19 cellular contexts compared by ENCODE assay signal in genomic region chr3:22490747-22491146, GRCh38.
DNase-seq lines count a peak whose midpoint lies in the region; ATAC-seq and TF ChIP-seq lines count a peak whose summit lies in the region.
"Had no signal": no experiment of that assay in that cellular context is flagged by ENCODE, and none has a peak within 500 bp of the region (broad histone marks: within the 10 kb centered on the region; RNA-seq: fewer than 3 reads in every experiment).

No MANE protein-coding gene starts in this region.

- H3K9me2 ChIP-seq in Loucy (replicated peaks; ENCODE audit: low read depth, low read length) = no peaks in the 10 kb centered on the region

- H2AFZ ChIP-seq in Loucy (ENCODE audit: low read length) = peak overlapping the region; percentile 23; the same call in 1 of the 2 replicates
- H2AFZ ChIP-seq: GM23248 had no signal

- intact Hi-C loops in sciatic nerve (cut with DNase I) = no loop called here
- intact Hi-C loops in aorta (cut with DNase I) = no loop called here

- no peak overlapping the region for H3K4me3 ChIP-seq in Loucy (ENCODE audit: low read length, poor library complexity, severe bottlenecking)
- H3K4me3 ChIP-seq in aorta (ENCODE audit: low read length in 2 of 2) = no peak overlapping the region
- H3K4me3 ChIP-seq: BLaER1 treated with 17β-estradiol and CSF1 and Interleukin-3, amounts not matched to agents 10 nM and 100 nM; GM23248 had no signal

- no peak overlapping the region for H3K9ac ChIP-seq in Loucy (ENCODE audit: low read depth, low read length, poor library complexity, severe bottlenecking)
- H3K9ac ChIP-seq: BLaER1 treated with 17β-estradiol and CSF1 and Interleukin-3, amounts not matched to agents 10 nM and 100 nM; GM23248 had no signal

- H3K79me2 ChIP-seq in Loucy (ENCODE audit: insufficient read depth, low read length) = no peaks in the 10 kb centered on the region

- peak; percentile 75 for ATAC-seq in sciatic nerve
- no peak for ATAC-seq in aorta (ENCODE audit: low FRiP score)
- ATAC-seq in HG02870 (IDR thresholded peaks at IDR 0.05; ENCODE audit: unreplicated experiment) = no peak

- H3K9me3 ChIP-seq in Loucy (ENCODE audit: insufficient read depth, low read depth, low read length) = no peaks in the 10 kb centered on the region
- H3K9me3 ChIP-seq in aorta (ENCODE audit: control insufficient read depth, low read length) = no peaks in the 10 kb centered on the region
- H3K9me3 ChIP-seq: BE2C; BLaER1 treated with 17β-estradiol and CSF1 and Interleukin-3, amounts not matched to agents 10 nM and 100 nM had no signal

- no peaks in the 10 kb centered on the region for H3F3A ChIP-seq in Loucy (ENCODE audit: low read depth)

- H4K20me1 ChIP-seq in Loucy (ENCODE audit: insufficient read depth, low read length, poor library complexity, severe bottlenecking) = no peaks in the 10 kb centered on the region
- H4K20me1 ChIP-seq: BLaER1 treated with 17β-estradiol and CSF1 and Interleukin-3, amounts not matched to agents 10 nM and 100 nM had no signal

- no peak overlapping the region for H3K4me2 ChIP-seq in Loucy (ENCODE audit: low read depth, low read length, poor library complexity, severe bottlenecking)
- H3K4me2 ChIP-seq: BLaER1 treated with 17β-estradiol and CSF1 and Interleukin-3, amounts not matched to agents 10 nM and 100 nM had no signal

- TF ChIP-seq CTCF in Loucy (conservative IDR thresholded peaks at IDR 0.05; ENCODE audit: low read length) (no peak), VCaP (conservative IDR thresholded peaks at IDR 0.05) (no peak)

- H3K4me1 ChIP-seq in Loucy (ENCODE audit: insufficient read depth, low read length, poor library complexity, severe bottlenecking) (peaks cover 17% of the 10 kb centered on the region), aorta (ENCODE audit: control insufficient read depth in 1 of 2, insufficient read depth in 2 of 2, low read length in 2 of 2) (peaks cover 0 to 3% of the 10 kb centered on the region in 2 donors)
- H3K4me1 ChIP-seq: BE2C; BLaER1 treated with 17β-estradiol and CSF1 and Interleukin-3, amounts not matched to agents 10 nM and 100 nM had no signal

- H3K27me3 ChIP-seq in Loucy (ENCODE audit: insufficient read depth, low read length, poor library complexity, severe bottlenecking) = no peaks in the 10 kb centered on the region
- H3K27me3 ChIP-seq in aorta (ENCODE audit: control insufficient read depth in 1 of 2, insufficient read depth in 2 of 2, low read length in 1 of 2) = no peaks in the 10 kb centered on the region
- H3K27me3 ChIP-seq: BE2C; BLaER1 treated with 17β-estradiol and CSF1 and Interleukin-3, amounts not matched to agents 10 nM and 100 nM had no signal

- H3K27ac ChIP-seq in VCaP (peak overlapping the region; percentile 32; the same call in 1 of the 2 replicates), aorta (ENCODE audit: low read depth in 1 of 2, low read length in 2 of 2) (no peak overlapping the region)
- H3K27ac ChIP-seq: BLaER1 treated with 17β-estradiol and CSF1 and Interleukin-3, amounts not matched to agents 10 nM and 100 nM; GM23248 had no signal

- H3K36me3 ChIP-seq in Loucy (ENCODE audit: insufficient read depth, low read length) = no peaks in the 10 kb centered on the region
- no peaks in the 10 kb centered on the region for H3K36me3 ChIP-seq in aorta (ENCODE audit: control insufficient read depth in 1 of 2, insufficient read depth in 2 of 2, low read length in 1 of 2)
- H3K36me3 ChIP-seq: BE2C; BLaER1 treated with 17β-estradiol and CSF1 and Interleukin-3, amounts not matched to agents 10 nM and 100 nM had no signal

- DNase-seq in sciatic nerve (ENCODE audit: low spot score) (no peak), aorta (no peak)
- no peak for DNase-seq in activated CD8-positive, alpha-beta memory T cell treated with anti-CD3 and anti-CD28 coated beads for 24 hours
- DNase-seq: ACHN; AML-193; BE2C; CD4-positive, alpha-beta T cell; CD8-positive, alpha-beta memory T cell; DMS 273 treated with DMSO at 0.1 percent for 48 hours; DMS79; EL; GF-D8; GM23248; H7; HCEC 1CT had no signal

- WGBS in aorta, 2 donors = 46 to 48% methylated on average over 1 of the region's 1 CpG
